ENCODE assay signal across 1 cellular context in the genomic region with DNA sequence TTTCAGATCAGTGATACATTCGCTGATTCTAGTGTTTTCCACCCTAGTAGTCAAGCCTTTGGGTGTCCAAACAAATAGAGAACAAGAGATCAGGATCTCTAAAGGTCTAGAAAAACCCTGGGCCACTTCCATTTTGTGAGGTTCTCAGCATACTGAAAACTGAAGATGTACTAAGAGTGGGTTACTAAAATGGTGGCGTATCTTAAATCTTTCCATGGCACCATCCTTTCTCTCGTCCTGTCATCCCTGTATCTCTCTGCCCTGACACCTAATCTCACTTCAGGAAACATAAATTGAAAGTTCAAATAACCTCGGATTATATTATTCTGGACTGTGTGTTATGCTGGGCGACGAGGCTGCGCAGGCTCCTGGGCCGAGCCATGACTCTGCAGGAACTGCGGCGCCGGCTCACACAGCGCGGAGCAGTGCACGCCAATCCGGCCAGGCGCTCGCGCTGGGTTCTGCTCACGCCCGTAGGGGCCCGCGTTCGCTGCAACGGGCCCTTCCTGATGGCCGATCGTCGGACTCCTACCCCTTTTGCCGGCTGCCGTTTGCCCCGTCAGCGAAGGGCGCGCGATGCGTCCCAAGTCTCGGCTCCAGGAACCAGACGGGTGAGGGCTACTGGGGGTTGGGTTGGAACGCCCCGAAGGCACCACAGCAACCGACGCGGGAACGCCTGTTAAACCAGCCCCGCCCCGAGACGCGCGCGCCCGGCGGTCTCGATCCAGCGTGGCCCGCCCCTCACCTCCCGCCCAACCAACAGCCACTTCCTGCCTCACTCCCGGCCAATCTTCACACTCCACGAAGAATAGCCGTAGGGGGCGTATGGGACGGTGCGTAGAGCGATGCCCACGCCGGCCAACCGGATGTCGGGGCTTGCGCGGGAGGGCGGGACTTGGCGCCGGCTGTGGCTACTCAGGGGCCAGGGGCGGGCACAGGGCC.
TF ChIP-seq lines count a peak whose summit lies in the region.

No MANE protein-coding gene starts in this region.

TF ChIP-seq in HepG2, 621 proteins besides CTCF, POLR2A, EP300 and RAD21 (continued from another document and continues in another):
- TF ChIP-seq, protein P1, sequence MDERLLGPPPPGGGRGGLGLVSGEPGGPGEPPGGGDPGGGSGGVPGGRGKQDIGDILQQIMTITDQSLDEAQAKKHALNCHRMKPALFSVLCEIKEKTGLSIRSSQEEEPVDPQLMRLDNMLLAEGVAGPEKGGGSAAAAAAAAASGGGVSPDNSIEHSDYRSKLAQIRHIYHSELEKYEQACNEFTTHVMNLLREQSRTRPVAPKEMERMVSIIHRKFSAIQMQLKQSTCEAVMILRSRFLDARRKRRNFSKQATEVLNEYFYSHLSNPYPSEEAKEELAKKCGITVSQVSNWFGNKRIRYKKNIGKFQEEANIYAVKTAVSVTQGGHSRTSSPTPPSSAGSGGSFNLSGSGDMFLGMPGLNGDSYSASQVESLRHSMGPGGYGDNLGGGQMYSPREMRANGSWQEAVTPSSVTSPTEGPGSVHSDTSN (CRISPR knock-in tag; IDR thresholded peaks at IDR 0.05), result peak; percentile 96
- TF ChIP-seq, protein P2, sequence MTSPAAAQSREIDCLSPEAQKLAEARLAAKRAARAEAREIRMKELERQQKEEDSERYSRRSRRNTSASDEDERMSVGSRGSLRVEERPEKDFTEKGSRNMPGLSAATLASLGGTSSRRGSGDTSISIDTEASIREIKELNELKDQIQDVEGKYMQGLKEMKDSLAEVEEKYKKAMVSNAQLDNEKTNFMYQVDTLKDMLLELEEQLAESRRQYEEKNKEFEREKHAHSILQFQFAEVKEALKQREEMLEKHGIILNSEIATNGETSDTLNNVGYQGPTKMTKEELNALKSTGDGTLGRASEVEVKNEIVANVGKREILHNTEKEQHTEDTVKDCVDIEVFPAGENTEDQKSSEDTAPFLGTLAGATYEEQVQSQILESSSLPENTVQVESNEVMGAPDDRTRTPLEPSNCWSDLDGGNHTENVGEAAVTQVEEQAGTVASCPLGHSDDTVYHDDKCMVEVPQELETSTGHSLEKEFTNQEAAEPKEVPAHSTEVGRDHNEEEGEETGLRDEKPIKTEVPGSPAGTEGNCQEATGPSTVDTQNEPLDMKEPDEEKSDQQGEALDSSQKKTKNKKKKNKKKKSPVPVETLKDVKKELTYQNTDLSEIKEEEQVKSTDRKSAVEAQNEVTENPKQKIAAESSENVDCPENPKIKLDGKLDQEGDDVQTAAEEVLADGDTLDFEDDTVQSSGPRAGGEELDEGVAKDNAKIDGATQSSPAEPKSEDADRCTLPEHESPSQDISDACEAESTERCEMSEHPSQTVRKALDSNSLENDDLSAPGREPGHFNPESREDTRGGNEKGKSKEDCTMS (CRISPR knock-in tag; conservative IDR thresholded peaks at IDR 0.05), result no peak
- TF ChIP-seq ZNF605 (CRISPR knock-in tag; IDR thresholded peaks at IDR 0.05), result no peak
- TF ChIP-seq, protein P3, sequence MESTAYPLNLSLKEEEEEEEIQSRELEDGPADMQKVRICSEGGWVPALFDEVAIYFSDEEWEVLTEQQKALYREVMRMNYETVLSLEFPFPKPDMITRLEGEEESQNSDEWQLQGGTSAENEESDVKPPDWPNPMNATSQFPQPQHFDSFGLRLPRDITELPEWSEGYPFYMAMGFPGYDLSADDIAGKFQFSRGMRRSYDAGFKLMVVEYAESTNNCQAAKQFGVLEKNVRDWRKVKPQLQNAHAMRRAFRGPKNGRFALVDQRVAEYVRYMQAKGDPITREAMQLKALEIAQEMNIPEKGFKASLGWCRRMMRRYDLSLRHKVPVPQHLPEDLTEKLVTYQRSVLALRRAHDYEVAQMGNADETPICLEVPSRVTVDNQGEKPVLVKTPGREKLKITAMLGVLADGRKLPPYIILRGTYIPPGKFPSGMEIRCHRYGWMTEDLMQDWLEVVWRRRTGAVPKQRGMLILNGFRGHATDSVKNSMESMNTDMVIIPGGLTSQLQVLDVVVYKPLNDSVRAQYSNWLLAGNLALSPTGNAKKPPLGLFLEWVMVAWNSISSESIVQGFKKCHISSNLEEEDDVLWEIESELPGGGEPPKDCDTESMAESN (CRISPR knock-in tag; conservative IDR thresholded peaks at IDR 0.05), result peak; percentile 74; the same call in 1 of the 2 replicates
- TF ChIP-seq KLF6 (CRISPR knock-in tag; IDR thresholded peaks at IDR 0.05), result no peak; the same call in 1 of the 2 replicates
- peak; percentile 45 for TF ChIP-seq AGO1 (IDR thresholded peaks at IDR 0.05; ENCODE audit: low read depth, low read length, poor library complexity, severe bottlenecking)
- no peak for TF ChIP-seq ZNF484 (CRISPR knock-in tag; IDR thresholded peaks at IDR 0.05; ENCODE audit: borderline replicate concordance, low read depth)
- peak; percentile 95 for TF ChIP-seq ZNF747 (CRISPR knock-in tag; IDR thresholded peaks at IDR 0.05; ENCODE audit: borderline replicate concordance)
- TF ChIP-seq MIER3 (CRISPR knock-in tag; IDR thresholded peaks at IDR 0.05; ENCODE audit: borderline replicate concordance), result peak; percentile 60; the same call in 1 of the 2 replicates
- TF ChIP-seq, protein P4, sequence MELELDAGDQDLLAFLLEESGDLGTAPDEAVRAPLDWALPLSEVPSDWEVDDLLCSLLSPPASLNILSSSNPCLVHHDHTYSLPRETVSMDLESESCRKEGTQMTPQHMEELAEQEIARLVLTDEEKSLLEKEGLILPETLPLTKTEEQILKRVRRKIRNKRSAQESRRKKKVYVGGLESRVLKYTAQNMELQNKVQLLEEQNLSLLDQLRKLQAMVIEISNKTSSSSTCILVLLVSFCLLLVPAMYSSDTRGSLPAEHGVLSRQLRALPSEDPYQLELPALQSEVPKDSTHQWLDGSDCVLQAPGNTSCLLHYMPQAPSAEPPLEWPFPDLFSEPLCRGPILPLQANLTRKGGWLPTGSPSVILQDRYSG (CRISPR knock-in tag; IDR thresholded peaks at IDR 0.05), result no peak
- TF ChIP-seq, protein P5, sequence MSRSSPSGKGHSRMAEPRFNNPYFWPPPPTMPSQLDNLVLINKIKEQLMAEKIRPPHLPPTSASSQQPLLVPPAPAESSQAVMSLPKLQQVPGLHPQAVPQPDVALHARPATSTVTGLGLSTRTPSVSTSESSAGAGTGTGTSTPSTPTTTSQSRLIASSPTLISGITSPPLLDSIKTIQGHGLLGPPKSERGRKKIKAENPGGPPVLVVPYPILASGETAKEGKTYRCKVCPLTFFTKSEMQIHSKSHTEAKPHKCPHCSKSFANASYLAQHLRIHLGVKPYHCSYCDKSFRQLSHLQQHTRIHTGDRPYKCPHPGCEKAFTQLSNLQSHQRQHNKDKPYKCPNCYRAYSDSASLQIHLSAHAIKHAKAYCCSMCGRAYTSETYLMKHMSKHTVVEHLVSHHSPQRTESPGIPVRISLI (CRISPR knock-in tag; IDR thresholded peaks at IDR 0.05; ENCODE audit: borderline replicate concordance), result no peak
- TF ChIP-seq CEBPG (CRISPR knock-in tag; IDR thresholded peaks at IDR 0.05), result no peak
- TF ChIP-seq CBFB (CRISPR knock-in tag; IDR thresholded peaks at IDR 0.05), result no peak
- TF ChIP-seq, protein P6, sequence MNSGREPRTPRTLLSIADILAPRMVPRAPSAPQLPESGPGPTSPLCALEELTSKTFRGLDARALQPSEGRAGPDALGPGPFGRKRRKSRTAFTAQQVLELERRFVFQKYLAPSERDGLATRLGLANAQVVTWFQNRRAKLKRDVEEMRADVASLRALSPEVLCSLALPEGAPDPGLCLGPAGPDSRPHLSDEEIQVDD (CRISPR knock-in tag; IDR thresholded peaks at IDR 0.05; ENCODE audit: borderline replicate concordance), result peak; percentile 35; the same call in 1 of the 2 replicates
- no peak for TF ChIP-seq HNRNPL (IDR thresholded peaks at IDR 0.05; ENCODE audit: low read depth, low read length)
- TF ChIP-seq ZNF761 (CRISPR knock-in tag; conservative IDR thresholded peaks at IDR 0.05), result peak; percentile 71; the same call in 1 of the 2 replicates
- TF ChIP-seq GATA4 (IDR thresholded peaks at IDR 0.05; ENCODE audit: borderline replicate concordance, low read depth), result no peak; the same call in 1 of the 2 replicates
- no peak for TF ChIP-seq ZNF367 (CRISPR knock-in tag; IDR thresholded peaks at IDR 0.05; ENCODE audit: borderline replicate concordance)
- no peak; the same call in 1 of the 2 replicates for TF ChIP-seq TOE1 (CRISPR knock-in tag; IDR thresholded peaks at IDR 0.05)
- no peak for TF ChIP-seq BHLHE40 (IDR thresholded peaks at IDR 0.05; ENCODE audit: low read length)
- TF ChIP-seq SOX13 (IDR thresholded peaks at IDR 0.05), result no peak
- TF ChIP-seq SOX13 (CRISPR knock-in tag; conservative IDR thresholded peaks at IDR 0.05 in 1 of 2, IDR thresholded peaks at IDR 0.05 in 1 of 2), result no peak; a peak in 1 of 4 replicates
- TF ChIP-seq, protein P7, sequence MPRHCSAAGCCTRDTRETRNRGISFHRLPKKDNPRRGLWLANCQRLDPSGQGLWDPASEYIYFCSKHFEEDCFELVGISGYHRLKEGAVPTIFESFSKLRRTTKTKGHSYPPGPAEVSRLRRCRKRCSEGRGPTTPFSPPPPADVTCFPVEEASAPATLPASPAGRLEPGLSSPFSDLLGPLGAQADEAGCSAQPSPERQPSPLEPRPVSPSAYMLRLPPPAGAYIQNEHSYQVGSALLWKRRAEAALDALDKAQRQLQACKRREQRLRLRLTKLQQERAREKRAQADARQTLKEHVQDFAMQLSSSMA (CRISPR knock-in tag; IDR thresholded peaks at IDR 0.05), result no peak; the same call in 1 of the 2 replicates
- TF ChIP-seq ASH2L (IDR thresholded peaks at IDR 0.05; ENCODE audit: insufficient read length, low read depth, low read length), result peak; percentile 48
- TF ChIP-seq, protein P8, sequence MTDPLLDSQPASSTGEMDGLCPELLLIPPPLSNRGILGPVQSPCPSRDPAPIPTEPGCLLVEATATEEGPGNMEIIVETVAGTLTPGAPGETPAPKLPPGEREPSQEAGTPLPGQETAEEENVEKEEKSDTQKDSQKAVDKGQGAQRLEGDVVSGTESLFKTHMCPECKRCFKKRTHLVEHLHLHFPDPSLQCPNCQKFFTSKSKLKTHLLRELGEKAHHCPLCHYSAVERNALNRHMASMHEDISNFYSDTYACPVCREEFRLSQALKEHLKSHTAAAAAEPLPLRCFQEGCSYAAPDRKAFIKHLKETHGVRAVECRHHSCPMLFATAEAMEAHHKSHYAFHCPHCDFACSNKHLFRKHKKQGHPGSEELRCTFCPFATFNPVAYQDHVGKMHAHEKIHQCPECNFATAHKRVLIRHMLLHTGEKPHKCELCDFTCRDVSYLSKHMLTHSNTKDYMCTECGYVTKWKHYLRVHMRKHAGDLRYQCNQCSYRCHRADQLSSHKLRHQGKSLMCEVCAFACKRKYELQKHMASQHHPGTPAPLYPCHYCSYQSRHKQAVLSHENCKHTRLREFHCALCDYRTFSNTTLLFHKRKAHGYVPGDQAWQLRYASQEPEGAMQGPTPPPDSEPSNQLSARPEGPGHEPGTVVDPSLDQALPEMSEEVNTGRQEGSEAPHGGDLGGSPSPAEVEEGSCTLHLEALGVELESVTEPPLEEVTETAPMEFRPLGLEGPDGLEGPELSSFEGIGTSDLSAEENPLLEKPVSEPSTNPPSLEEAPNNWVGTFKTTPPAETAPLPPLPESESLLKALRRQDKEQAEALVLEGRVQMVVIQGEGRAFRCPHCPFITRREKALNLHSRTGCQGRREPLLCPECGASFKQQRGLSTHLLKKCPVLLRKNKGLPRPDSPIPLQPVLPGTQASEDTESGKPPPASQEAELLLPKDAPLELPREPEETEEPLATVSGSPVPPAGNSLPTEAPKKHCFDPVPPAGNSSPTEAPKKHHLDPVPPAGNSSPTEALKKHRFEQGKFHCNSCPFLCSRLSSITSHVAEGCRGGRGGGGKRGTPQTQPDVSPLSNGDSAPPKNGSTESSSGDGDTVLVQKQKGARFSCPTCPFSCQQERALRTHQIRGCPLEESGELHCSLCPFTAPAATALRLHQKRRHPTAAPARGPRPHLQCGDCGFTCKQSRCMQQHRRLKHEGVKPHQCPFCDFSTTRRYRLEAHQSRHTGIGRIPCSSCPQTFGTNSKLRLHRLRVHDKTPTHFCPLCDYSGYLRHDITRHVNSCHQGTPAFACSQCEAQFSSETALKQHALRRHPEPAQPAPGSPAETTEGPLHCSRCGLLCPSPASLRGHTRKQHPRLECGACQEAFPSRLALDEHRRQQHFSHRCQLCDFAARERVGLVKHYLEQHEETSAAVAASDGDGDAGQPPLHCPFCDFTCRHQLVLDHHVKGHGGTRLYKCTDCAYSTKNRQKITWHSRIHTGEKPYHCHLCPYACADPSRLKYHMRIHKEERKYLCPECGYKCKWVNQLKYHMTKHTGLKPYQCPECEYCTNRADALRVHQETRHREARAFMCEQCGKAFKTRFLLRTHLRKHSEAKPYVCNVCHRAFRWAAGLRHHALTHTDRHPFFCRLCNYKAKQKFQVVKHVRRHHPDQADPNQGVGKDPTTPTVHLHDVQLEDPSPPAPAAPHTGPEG (CRISPR knock-in tag; IDR thresholded peaks at IDR 0.05), result peak; percentile 6; the same call in 1 of the 2 replicates
- TF ChIP-seq CHD4 (IDR thresholded peaks at IDR 0.05; ENCODE audit: borderline replicate concordance, low read length), result no peak
- TF ChIP-seq ZMYM3 (CRISPR knock-in tag; IDR thresholded peaks at IDR 0.05), result peak; percentile 59; the same call in 1 of the 2 replicates
- TF ChIP-seq, protein P9, sequence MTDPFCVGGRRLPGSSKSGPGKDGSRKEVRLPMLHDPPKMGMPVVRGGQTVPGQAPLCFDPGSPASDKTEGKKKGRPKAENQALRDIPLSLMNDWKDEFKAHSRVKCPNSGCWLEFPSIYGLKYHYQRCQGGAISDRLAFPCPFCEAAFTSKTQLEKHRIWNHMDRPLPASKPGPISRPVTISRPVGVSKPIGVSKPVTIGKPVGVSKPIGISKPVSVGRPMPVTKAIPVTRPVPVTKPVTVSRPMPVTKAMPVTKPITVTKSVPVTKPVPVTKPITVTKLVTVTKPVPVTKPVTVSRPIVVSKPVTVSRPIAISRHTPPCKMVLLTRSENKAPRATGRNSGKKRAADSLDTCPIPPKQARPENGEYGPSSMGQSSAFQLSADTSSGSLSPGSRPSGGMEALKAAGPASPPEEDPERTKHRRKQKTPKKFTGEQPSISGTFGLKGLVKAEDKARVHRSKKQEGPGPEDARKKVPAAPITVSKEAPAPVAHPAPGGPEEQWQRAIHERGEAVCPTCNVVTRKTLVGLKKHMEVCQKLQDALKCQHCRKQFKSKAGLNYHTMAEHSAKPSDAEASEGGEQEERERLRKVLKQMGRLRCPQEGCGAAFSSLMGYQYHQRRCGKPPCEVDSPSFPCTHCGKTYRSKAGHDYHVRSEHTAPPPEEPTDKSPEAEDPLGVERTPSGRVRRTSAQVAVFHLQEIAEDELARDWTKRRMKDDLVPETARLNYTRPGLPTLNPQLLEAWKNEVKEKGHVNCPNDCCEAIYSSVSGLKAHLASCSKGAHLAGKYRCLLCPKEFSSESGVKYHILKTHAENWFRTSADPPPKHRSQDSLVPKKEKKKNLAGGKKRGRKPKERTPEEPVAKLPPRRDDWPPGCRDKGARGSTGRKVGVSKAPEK (CRISPR knock-in tag; IDR thresholded peaks at IDR 0.05; ENCODE audit: borderline replicate concordance), result no peak
- TF ChIP-seq ZNF776 (CRISPR knock-in tag; IDR thresholded peaks at IDR 0.05), result 0 out of 2 replicates have a peak, but pooled peaks have one; percentile 51
- peak; percentile 80 for TF ChIP-seq ZNF335 (CRISPR knock-in tag; IDR thresholded peaks at IDR 0.05)
